Comparison of ENCODE assay signal across 24 cellular contexts in genomic region chr4:185242749-185243533, GRCh38. TPM values are rescaled to one million over a fixed set of nuclear protein-coding genes. Genes with fewer than 3 reads are reported as not detected.
DNase-seq lines count a peak whose midpoint lies in the region; TF ChIP-seq lines count a peak whose summit lies in the region.
"Had no signal": no experiment of that assay in that cellular context is flagged by ENCODE, and none has a peak within 500 bp of the region (broad histone marks: within the 10 kb centered on the region; RNA-seq: fewer than 3 reads in every experiment).

No MANE protein-coding gene starts in this region.

- peaks cover 0 to 4% of the 10 kb centered on the region in 2 donors for H3K4me1 ChIP-seq in muscle layer of duodenum (ENCODE audit: control insufficient read depth in 1 of 2, insufficient read depth in 2 of 2, low read length in 2 of 2)
- H3K4me1 ChIP-seq: spleen had no signal

- peak overlapping the region; percentile 40 for H3K27ac ChIP-seq in muscle layer of duodenum (ENCODE audit: low read length)
- H3K27ac ChIP-seq: C4-2B, spleen had no signal

- no peak for TF ChIP-seq CTCF in choroid plexus epithelial cell (conservative IDR thresholded peaks at IDR 0.05; ENCODE audit: low read depth, low read length)

- no peaks in the 10 kb centered on the region for H3K27me3 ChIP-seq in muscle layer of duodenum (ENCODE audit: low read depth, low read length)
- H3K27me3 ChIP-seq: heart left ventricle, spleen had no signal

- H3K9me3 Mint-ChIP-seq in IgD-negative memory B cell = peaks cover 0 to 5% (median 0%) of the 10 kb centered on the region in 3 donors
- H3K9me3 Mint-ChIP-seq: stimulated activated effector memory CD8-positive, alpha-beta T cell treated with anti-CD3 and anti-CD28 coated beads, Interleukin-12 subunit alpha, Interleukin-12 subunit beta, amount 100 ng/mL, for 72 hours had no signal

- H3K4me3 ChIP-seq in choroid plexus epithelial cell (ENCODE audit: low read depth, low read length) (no peak overlapping the region), muscle layer of duodenum (ENCODE audit: low read depth in 1 of 2, low read length in 2 of 2) (no peak overlapping the region)
- H3K4me3 ChIP-seq: HAP-1, heart left ventricle, spleen had no signal

- H3K9me3 ChIP-seq in muscle layer of duodenum (ENCODE audit: control insufficient read depth in 1 of 2, low read length in 2 of 2) = no peaks in the 10 kb centered on the region
- H3K9me3 ChIP-seq: HAP-1 had no signal

- H3K27ac Mint-ChIP-seq in IgD-negative memory B cell = peak overlapping the region; percentile 45 to 72 (median 59)
- H3K27ac Mint-ChIP-seq: stimulated activated effector memory CD8-positive, alpha-beta T cell treated with anti-CD3 and anti-CD28 coated beads, Interleukin-12 subunit alpha, Interleukin-12 subunit beta, amount 100 ng/mL, for 72 hours had no signal

- H3K27me3 Mint-ChIP-seq in IgD-negative memory B cell = no peaks in the 10 kb centered on the region

- DNase-seq in EH (ENCODE audit: low read depth) (peak; percentile 18), choroid plexus epithelial cell (ENCODE audit: low read depth) (peak; percentile 36), NCI-H1105 (lab: John Stamatoyannopoulos, UW) (no peak), UCSD-AML1 (lab: John Stamatoyannopoulos, UW; ENCODE audit: unreplicated experiment) (no peak), T1000 (lab: John Stamatoyannopoulos, UW) (no peak)
- DNase-seq: activated CD4-positive, CD25-positive, alpha-beta regulatory T cell; activated effector memory CD4-positive, alpha-beta T cell treated with Interleukin-2 at 50 U/mL for 16 hours; activated T-cell treated with anti-CD3 and anti-CD28 coated beads for 4 hours; Calu3; heart left ventricle; mesendoderm; NCI-H1092 treated with DMSO at 0.1 percent for 48 hours; NCI-H1930; NCI-H2227 treated with DMSO at 0.1 percent for 48 hours; NCI-H82; nucleus accumbens; spleen; stimulated activated CD4-positive, alpha-beta T cell treated with anti-CD3 and anti-CD28 coated beads, Interleukin-2, amount 100 ng/mL, for 48 hours; T-helper 9 cell had no signal

- H3K36me3 Mint-ChIP-seq in IgD-negative memory B cell = no peaks in the 10 kb centered on the region

- no peaks in the 10 kb centered on the region for H3K36me3 ChIP-seq in muscle layer of duodenum (ENCODE audit: control insufficient read depth in 1 of 2, insufficient read depth in 2 of 2, low read length in 2 of 2)
- H3K36me3 ChIP-seq: HAP-1, heart left ventricle, spleen had no signal

- H3K4me1 Mint-ChIP-seq in IgD-negative memory B cell = peaks cover 23 to 49% (median 24%) of the 10 kb centered on the region in 3 donors

- H3K4me3 Mint-ChIP-seq in IgD-negative memory B cell = peak overlapping the region in 1 of 4 donors; percentile 74
- H3K4me3 Mint-ChIP-seq: stimulated activated effector memory CD8-positive, alpha-beta T cell treated with anti-CD3 and anti-CD28 coated beads, Interleukin-12 subunit alpha, Interleukin-12 subunit beta, amount 100 ng/mL, for 72 hours had no signal

RNA-seq across cellular contexts. Expression of gene SNX25, which starts 33.5 kb away (rescaled TPM):
- polyA plus RNA-seq in IgD-negative memory B cell = 24.4 TPM

RNA-seq across cellular contexts. Expression of gene CFAP97, which starts 39.1 kb away (rescaled TPM):
- polyA plus RNA-seq in IgD-negative memory B cell = 66.3 TPM

Comparison
In these comparisons a context has a peak if more than half of its experiments do, and no peak if none do; other contexts are left out.
1. DNase-seq: peak in EH (single experiment) and choroid plexus epithelial cell (single experiment); none in NCI-H1105 (single experiment), UCSD-AML1 (single experiment) and T1000 (single experiment).